18 cellular contexts compared by ENCODE assay signal in genomic region chr14:72503696-72504368, GRCh38.
"Had no signal": no experiment of that assay in that cellular context is flagged by ENCODE, and none has a peak within 500 bp of the region (broad histone marks: within the 10 kb centered on the region; RNA-seq: fewer than 3 reads in every experiment).

No MANE protein-coding gene starts in this region.

- H3K4me1 ChIP-seq: left lung, prostate gland, tibial nerve had no signal

- H3K9me3 Mint-ChIP-seq: dendritic cell treated with granulocyte-macrophage colony-stimulating factor and Interleukin-4, amounts not matched to agents 40 ng/mL and 50 ng/mL, for 4 days; T-helper 1 cell treated with Interleukin-12 subunit alpha and Interleukin-12 subunit beta and Interleukin-4 antibody, amounts not matched to agents 30 μg/mL and 1 μg/mL, for 36 hours had no signal

- FAIRE-seq: frontal cortex, islet of Langerhans had no signal

- H3K27me3 ChIP-seq: heart right ventricle, left lung, tibial nerve had no signal

- H3K4me1 Mint-ChIP-seq: brain, memory B cell, nephron had no signal

- H3K36me3 ChIP-seq: left lung, prostate gland, tibial nerve had no signal

- H3K9me3 ChIP-seq: left lung, prostate gland, tibial nerve had no signal

- H3K27ac Mint-ChIP-seq: brain; dendritic cell treated with granulocyte-macrophage colony-stimulating factor and Interleukin-4, amounts not matched to agents 40 ng/mL and 50 ng/mL, for 4 days; memory B cell; nephron; stimulated activated naive B cell treated with anti-CD40 and anti-IgM and Interleukin-4, amounts not matched to agents 10 μg/mL and 1 μg/mL and 100 μg/mL, for 72 hours; T-helper 1 cell treated with Interleukin-12 subunit alpha and Interleukin-12 subunit beta and Interleukin-4 antibody, amounts not matched to agents 30 μg/mL and 1 μg/mL, for 36 hours had no signal

- DNase-seq: activated CD4-positive, CD25-positive, alpha-beta regulatory T cell; activated naive CD4-positive, alpha-beta T cell treated with anti-CD3 and anti-CD28 coated beads, Interleukin-2, amount 50 U/mL, for 16 hours; cerebellar nuclear complex; heart right ventricle; left lung; occipital lobe; stimulated activated CD4-positive, alpha-beta T cell treated with anti-CD3 and anti-CD28 coated beads, Interleukin-2, amount 100 ng/mL, for 24 hours; stimulated activated naive B cell treated with anti-CD40 and anti-IgM and Interleukin-4, amounts not matched to agents 10 μg/mL and 1 μg/mL and 100 μg/mL, for 72 hours had no signal

- H3K4me3 Mint-ChIP-seq: brain; dendritic cell treated with granulocyte-macrophage colony-stimulating factor and Interleukin-4, amounts not matched to agents 40 ng/mL and 50 ng/mL, for 4 days; memory B cell; nephron; stimulated activated naive B cell treated with anti-CD40 and anti-IgM and Interleukin-4, amounts not matched to agents 10 μg/mL and 1 μg/mL and 100 μg/mL, for 72 hours; T-helper 1 cell treated with Interleukin-12 subunit alpha and Interleukin-12 subunit beta and Interleukin-4 antibody, amounts not matched to agents 30 μg/mL and 1 μg/mL, for 36 hours had no signal

- H3K4me3 ChIP-seq: heart right ventricle, left lung, prostate gland, tibial nerve had no signal

- ATAC-seq: heart right ventricle; left lung; sciatic nerve; stimulated activated naive B cell treated with anti-CD40 and anti-IgM and Interleukin-4, amounts not matched to agents 10 μg/mL and 1 μg/mL and 100 μg/mL, for 72 hours had no signal

- H3K27ac ChIP-seq: heart right ventricle, left lung, prostate gland, tibial nerve had no signal
